ENCODE assay signal across 11 cellular contexts in genomic region chr5:1325870-1326546, GRCh38. TPM values are rescaled to one million over a fixed set of nuclear protein-coding genes. Genes with fewer than 3 reads are reported as not detected.
DNase-seq lines count a peak whose midpoint lies in the region; FAIRE-seq and TF ChIP-seq lines count a peak whose summit lies in the region.
"Had no signal": no experiment of that assay in that cellular context is flagged by ENCODE, and none has a peak within 500 bp of the region (broad histone marks: within the 10 kb centered on the region; RNA-seq: fewer than 3 reads in every experiment).

No MANE protein-coding gene starts in this region.

- no peaks in the 10 kb centered on the region for H3K79me2 ChIP-seq in mesendoderm (ENCODE audit: control insufficient read depth, insufficient read depth, low read length)

- no peaks in the 10 kb centered on the region for H3K79me1 ChIP-seq in mesendoderm (ENCODE audit: low read length)

- no peak overlapping the region for H2BK15ac ChIP-seq in mesendoderm (replicated peaks; ENCODE audit: low read depth)

- DNase-seq in AG20443 (ENCODE audit: low spot score) (peak; percentile 53), GM04504 (ENCODE audit: low read depth) (peak; percentile 59), mesendoderm (peak; percentile 30), small intestine (no peak), BE2C (no peak), COLO829 (ENCODE audit: low spot score) (no peak), hippocampal formation (lab: John Stamatoyannopoulos, UW) (no peak)
- DNase-seq: caudate nucleus, glutamatergic neuron had no signal

- no peak for TF ChIP-seq CTCF in BE2C (IDR thresholded peaks at IDR 0.05; ENCODE audit: low read depth, low read length)

- no peak overlapping the region for H2AK5ac ChIP-seq in mesendoderm (ENCODE audit: low read length)

- H4K8ac ChIP-seq in mesendoderm (ENCODE audit: low read depth, low read length), result no peak overlapping the region

- H3K27ac ChIP-seq in angular gyrus (ENCODE audit: low read depth, low read length) (peak overlapping the region; percentile 56), mesendoderm (ENCODE audit: low read depth, low read length) (no peak overlapping the region), small intestine (ENCODE audit: low read depth in 1 of 2, low read length in 1 of 2) (no peak overlapping the region)

- no peak overlapping the region for H4K5ac ChIP-seq in mesendoderm (ENCODE audit: low read length)

- H3K56ac ChIP-seq in mesendoderm (ENCODE audit: low read length), result no peak overlapping the region

- no peak overlapping the region for H2BK120ac ChIP-seq in mesendoderm (ENCODE audit: low read depth, low read length)

- H3K4me3 ChIP-seq in mesendoderm (ENCODE audit: low read length) (no peak overlapping the region), small intestine (ENCODE audit: low read depth in 1 of 2, low read length in 2 of 2) (no peak overlapping the region), BE2C (ENCODE audit: low read depth, low read length) (no peak overlapping the region)
- H3K4me3 ChIP-seq: skin epidermis had no signal

- no peak overlapping the region for H3K23ac ChIP-seq in mesendoderm (ENCODE audit: low read length)

- H2BK5ac ChIP-seq in mesendoderm (ENCODE audit: low read length), result no peak overlapping the region

- no peaks in the 10 kb centered on the region for H3K27me3 ChIP-seq in mesendoderm (ENCODE audit: insufficient read depth, low read length, poor library complexity)
- no peaks in the 10 kb centered on the region for H3K27me3 ChIP-seq in small intestine (ENCODE audit: control insufficient read depth in 2 of 2, insufficient read depth in 2 of 2, low read length in 2 of 2)
- H3K27me3 ChIP-seq in BE2C, result no peaks in the 10 kb centered on the region

- H3K36me3 ChIP-seq in mesendoderm (ENCODE audit: control insufficient read depth, insufficient read depth, low read length), result peaks cover 19% of the 10 kb centered on the region
- peaks cover 10 to 23% of the 10 kb centered on the region in 2 donors for H3K36me3 ChIP-seq in small intestine (ENCODE audit: control insufficient read depth in 2 of 2, insufficient read depth in 2 of 2, low read length in 2 of 2)
- H3K36me3 ChIP-seq in BE2C, result peaks cover 44% of the 10 kb centered on the region

- H3K18ac ChIP-seq in mesendoderm (ENCODE audit: low read length), result no peak overlapping the region

- WGBS in mesendoderm (ENCODE audit: extremely low coverage, insufficient coverage, low lambda C conversion rate), result no CpG with 5 or more reads among the region's 22 CpGs
- 84 to 87% (median 86%) methylated on average over 22 of the region's 22 CpGs for WGBS in small intestine, 3 donors

- no peak overlapping the region for H3K9ac ChIP-seq in mesendoderm (ENCODE audit: low read length)

- H3K4me1 ChIP-seq in mesendoderm (ENCODE audit: control insufficient read depth, low read depth, low read length) (no peaks in the 10 kb centered on the region), small intestine (ENCODE audit: control insufficient read depth in 2 of 2, insufficient read depth in 1 of 2, low read depth in 1 of 2, low read length in 1 of 2) (peaks cover 0 to 8% of the 10 kb centered on the region in 2 donors), BE2C (no peaks in the 10 kb centered on the region)

- H3K9me3 ChIP-seq in small intestine (ENCODE audit: control insufficient read depth, low read depth), result no peaks in the 10 kb centered on the region
- H3K9me3 ChIP-seq in BE2C, result no peaks in the 10 kb centered on the region

- H3K4ac ChIP-seq in mesendoderm (ENCODE audit: low read depth, low read length), result no peak overlapping the region

- FAIRE-seq in small intestine (lab: Jason Lieb, UNC), result no peak

- no peak overlapping the region for H3K4me2 ChIP-seq in mesendoderm (ENCODE audit: low read length)

RNA-seq across cellular contexts. Expression of gene CLPTM1L, which starts 18.9 kb away (rescaled TPM):
- 78.0 TPM for polyA plus RNA-seq in mesendoderm (2013, experiment 1 of 2)
- polyA plus RNA-seq in mesendoderm (2013, experiment 2 of 2), result 78.4 TPM
- 10 to 100 TPM; 45.8 to 99.7 (median 56.7) TPM for polyA plus RNA-seq in small intestine
- polyA plus RNA-seq in BE2C (2012; ENCODE audit: insufficient read depth, insufficient read length, low read depth), result 240 TPM

RNA-seq across cellular contexts. Expression of gene TERT, which starts 31.1 kb away (rescaled TPM):
- 4.4 TPM for polyA plus RNA-seq in mesendoderm (2013, experiment 1 of 2)
- polyA plus RNA-seq in mesendoderm (2013, experiment 2 of 2), result 4.8 TPM
- polyA plus RNA-seq in small intestine, result 1 to 10 TPM in 1 of 3 donors, under 1 TPM in 1, not detected in 1; 0.54 to 1.4 TPM
- not detected for polyA plus RNA-seq in BE2C (2012; ENCODE audit: insufficient read depth, insufficient read length, low read depth)

Comparison
In these comparisons a context has a peak if more than half of its experiments do, and no peak if none do; other contexts are left out.
1. DNase-seq: peak in AG20443 (single experiment), GM04504 (single experiment) and mesendoderm (single experiment); none in small intestine (single experiment), BE2C (single experiment), COLO829 (single experiment) and hippocampal formation (0 of 2).